ENCODE assay signal across 31 cellular contexts in genomic region chr17:40621019-40621418, GRCh38. TPM values are rescaled to one million over a fixed set of nuclear protein-coding genes. Genes with fewer than 3 reads are reported as not detected.
DNase-seq lines count a peak whose midpoint lies in the region; ATAC-seq, FAIRE-seq and TF ChIP-seq lines count a peak whose summit lies in the region.
"Had no signal": no experiment of that assay in that cellular context is flagged by ENCODE, and none has a peak within 500 bp of the region (broad histone marks: within the 10 kb centered on the region; RNA-seq: fewer than 3 reads in every experiment).

No MANE protein-coding gene starts in this region.

- CTCF ChIA-PET in activated CD4-positive, alpha-beta T cell treated with anti-CD3 and anti-CD28 coated beads, Interleukin-2, amount 10 ng/mL, durations not matched to agents 7 days and 5 days (lab: Charles Lee), result interaction anchor here (0.7 to 1.7 kb wide), 7 partner anchors 9 to 173 kb away, joined by 3 to 6 read pairs (median 4); no protein-coding TSS in a partner anchor

- H3K36me3 ChIP-seq in sigmoid colon (no peaks in the 10 kb centered on the region), HAP-1 (replicated peaks) (no peaks in the 10 kb centered on the region)
- H3K36me3 ChIP-seq: adrenal gland, colonic mucosa had no signal

- TF ChIP-seq EP300 in sigmoid colon (IDR thresholded peaks at IDR 0.05), result no peak

- H3K9me3 ChIP-seq in sigmoid colon (no peaks in the 10 kb centered on the region), HAP-1 (no peaks in the 10 kb centered on the region)
- H3K9me3 ChIP-seq: A549, adrenal gland, Caco-2, colonic mucosa had no signal

- H3K4me1 Mint-ChIP-seq in activated CD4-positive, alpha-beta T cell treated with anti-CD3 and anti-CD28 coated beads, Interleukin-2, amount 10 ng/mL, durations not matched to agents 7 days and 5 days, result peaks cover 74% of the 10 kb centered on the region
- H3K4me1 Mint-ChIP-seq in brain, result peaks cover 9% of the 10 kb centered on the region

- ATAC-seq in GM19328 (IDR thresholded peaks at IDR 0.05; ENCODE audit: unreplicated experiment), result no peak
- no peak for ATAC-seq in GM21423 (IDR thresholded peaks at IDR 0.05; ENCODE audit: unreplicated experiment)
- ATAC-seq: A549; activated T-cell treated with anti-CD3 and anti-CD28 coated beads, Interleukin-2, amount 50 U/mL, for 72 hours; GM12878; HCT116; SK-N-SH treated with all-trans-retinoic acid at 6 μM for 48 hours had no signal

- in situ Hi-C loops in HAP-1 (cut with MboI; ENCODE audit: low sequenced_read_pairs), result loop anchor here (25.0 kb wide), 1 partner anchor 1041 kb away; no protein-coding TSS in a partner anchor

- H3K36me3 Mint-ChIP-seq in activated CD4-positive, alpha-beta T cell treated with anti-CD3 and anti-CD28 coated beads, Interleukin-2, amount 10 ng/mL, durations not matched to agents 7 days and 5 days (ENCODE audit: low read depth), result no peaks in the 10 kb centered on the region
- no peaks in the 10 kb centered on the region for H3K36me3 Mint-ChIP-seq in brain
- H3K36me3 Mint-ChIP-seq: immature natural killer cell had no signal

- WGBS in sigmoid colon, 2 donors, result 87 to 90% methylated on average over 6 of the region's 6 CpGs

- TF ChIP-seq CTCF in brain (conservative IDR thresholded peaks at IDR 0.05) (no peak), sigmoid colon (IDR thresholded peaks at IDR 0.05) (no peak)

- peak; percentile 4 for FAIRE-seq in HTR-8/SVneo (lab: Jason Lieb, UNC)
- FAIRE-seq: A549, GM12878 had no signal

- intact Hi-C loops in sigmoid colon (cut with DNase I), result no loop called here

- POLR2A ChIA-PET in activated CD4-positive, alpha-beta T cell treated with anti-CD3 and anti-CD28 coated beads, Interleukin-2, amount 10 ng/mL, durations not matched to agents 7 days and 5 days (lab: Charles Lee), result no interaction called here

- no peak overlapping the region for H3K4me3 Mint-ChIP-seq in activated CD4-positive, alpha-beta T cell treated with anti-CD3 and anti-CD28 coated beads, Interleukin-2, amount 10 ng/mL, durations not matched to agents 7 days and 5 days
- H3K4me3 Mint-ChIP-seq in brain, result peak overlapping the region in 3 of 5 experiments; percentile 13 to 48 (median 47)

- H3K27ac Mint-ChIP-seq in activated CD4-positive, alpha-beta T cell treated with anti-CD3 and anti-CD28 coated beads, Interleukin-2, amount 10 ng/mL, durations not matched to agents 7 days and 5 days, result peak overlapping the region; percentile 17
- H3K27ac Mint-ChIP-seq in brain, result peak overlapping the region in 1 of 5 experiments; percentile 24

- H3K9me3 Mint-ChIP-seq in activated CD4-positive, alpha-beta T cell treated with anti-CD3 and anti-CD28 coated beads, Interleukin-2, amount 10 ng/mL, durations not matched to agents 7 days and 5 days, result no peaks in the 10 kb centered on the region
- no peaks in the 10 kb centered on the region for H3K9me3 Mint-ChIP-seq in brain
- H3K9me3 Mint-ChIP-seq: activated T-cell treated with anti-CD3 and anti-CD28 coated beads, Interleukin-2, amount 50 U/mL, for 72 hours; immature natural killer cell had no signal

- H3K27me3 ChIP-seq in sigmoid colon, result peaks cover 0 to 23% (median 0%) of the 10 kb centered on the region in 3 donors
- H3K27me3 ChIP-seq in HAP-1 (ENCODE audit: low read depth), result no peaks in the 10 kb centered on the region
- H3K27me3 ChIP-seq: colonic mucosa had no signal

- H3K4me3 ChIP-seq in sigmoid colon, result no peak overlapping the region
- H3K4me3 ChIP-seq in HAP-1, result no peak overlapping the region
- H3K4me3 ChIP-seq: A549, adrenal gland, colonic mucosa, GM12878, smooth muscle cell had no signal

- DNase-seq in activated CD4-positive, alpha-beta T cell treated with anti-CD3 and anti-CD28 coated beads, Interleukin-2, amount 10 ng/mL, durations not matched to agents 7 days and 5 days, result no peak
- no peak for DNase-seq in activated CD4-positive, alpha-beta T cell treated with anti-CD3 and anti-CD28 coated beads for 48 hours
- DNase-seq in HTR-8/SVneo (ENCODE audit: insufficient read length, low spot score), result no peak
- DNase-seq in sigmoid colon, result no peak
- no peak for DNase-seq in HAP-1 (ENCODE audit: low spot score in 2 of 2)
- DNase-seq: activated CD4-positive, CD25-positive, alpha-beta regulatory T cell; activated T-cell treated with anti-CD3 and anti-CD28 coated beads, Interleukin-2, amount 50 U/mL, for 72 hours; adrenal gland; Caco-2; colonic mucosa; effector memory CD4-positive, alpha-beta T cell; erythroblast; foreskin melanocyte; immature natural killer cell; mesendoderm; NCI-H1105; NCI-H2029; NCI-H226; OCI-M1; stimulated activated CD4-positive, alpha-beta T cell treated with anti-CD3 and anti-CD28 coated beads, Interleukin-2, amount 100 ng/mL, for 24 hours had no signal

- H3K4me1 ChIP-seq in sigmoid colon (peaks cover 0 to 18% (median 8%) of the 10 kb centered on the region in 4 donors), HAP-1 (peaks cover 22% of the 10 kb centered on the region)

- no peaks in the 10 kb centered on the region for H3K27me3 Mint-ChIP-seq in activated CD4-positive, alpha-beta T cell treated with anti-CD3 and anti-CD28 coated beads, Interleukin-2, amount 10 ng/mL, durations not matched to agents 7 days and 5 days
- H3K27me3 Mint-ChIP-seq in brain, result peaks cover 22% of the 10 kb centered on the region

- peak overlapping the region; percentile 21 to 53 (median 43) for H3K27ac ChIP-seq in sigmoid colon
- H3K27ac ChIP-seq: A549, colonic mucosa had no signal

- TF ChIP-seq POLR2A in sigmoid colon (IDR thresholded peaks at IDR 0.05), result no peak

RNA-seq across cellular contexts. Expression of gene SMARCE1, which starts 26.6 kb away (rescaled TPM):
- total RNA-seq in activated CD4-positive, alpha-beta T cell treated with anti-CD3 and anti-CD28 coated beads, Interleukin-2, amount 10 ng/mL, durations not matched to agents 7 days and 5 days, result 100 to 1,000 TPM; 110 to 117 TPM
- polyA plus RNA-seq in brain (ENCODE audit: insufficient read depth, low read depth, low replicate concordance) (141 TPM), sigmoid colon (10 to 100 TPM; 68.2 to 70.3 (median 70.0) TPM)
- total RNA-seq in sigmoid colon, result 100 to 1,000 TPM in 2 of 4 donors, 10 to 100 TPM in 2; 87.3 to 120 (median 94.4) TPM

RNA-seq across cellular contexts. Expression of gene KRT222, which starts 44.0 kb away (rescaled TPM):
- not detected for total RNA-seq in activated CD4-positive, alpha-beta T cell treated with anti-CD3 and anti-CD28 coated beads, Interleukin-2, amount 10 ng/mL, durations not matched to agents 7 days and 5 days
- polyA plus RNA-seq in brain (ENCODE audit: insufficient read depth, low read depth, low replicate concordance), result 1.4 TPM
- 1 to 10 TPM in 3 of 4 donors, under 1 TPM in 1; 0.68 to 5.0 (median 4.2) TPM for total RNA-seq in sigmoid colon
- polyA plus RNA-seq in sigmoid colon, result 1 to 10 TPM in 1 of 3 donors, under 1 TPM in 1, not detected in 1; 0.35 to 3.6 TPM
- total RNA-seq: activated T-cell treated with anti-CD3 and anti-CD28 coated beads, Interleukin-2, amount 50 U/mL, for 72 hours; Caco-2; IMR-90; smooth muscle cell had no signal
- polyA plus RNA-seq: immature natural killer cell, IMR-90, smooth muscle cell had no signal

RNA-seq across cellular contexts. Expression of gene CCR7, which starts 55.7 kb away (rescaled TPM):
- 100 to 1,000 TPM; 281 to 323 TPM for total RNA-seq in activated CD4-positive, alpha-beta T cell treated with anti-CD3 and anti-CD28 coated beads, Interleukin-2, amount 10 ng/mL, durations not matched to agents 7 days and 5 days
- not detected for polyA plus RNA-seq in brain (ENCODE audit: insufficient read depth, low read depth, low replicate concordance)
- total RNA-seq in sigmoid colon, result not detected
- 10 to 100 TPM in 1 of 3 donors, not detected in 2; 73.5 TPM for polyA plus RNA-seq in sigmoid colon
- total RNA-seq: Caco-2, osteoblast, renal cortical epithelial cell, smooth muscle cell had no signal
- polyA plus RNA-seq: smooth muscle cell had no signal

Comparison
In these comparisons a context has a peak if more than half of its experiments do, and no peak if none do; other contexts are left out.
1. RNA of gene CCR7, which starts 55.7 kb away (total RNA-seq): 281 to 323 TPM in activated CD4-positive, alpha-beta T cell treated with anti-CD3 and anti-CD28 coated beads, Interleukin-2, amount 10 ng/mL, durations not matched to agents 7 days and 5 days; not detected in sigmoid colon; every median in the first group is over 100 times any median in the second.